In the genomic region with DNA sequence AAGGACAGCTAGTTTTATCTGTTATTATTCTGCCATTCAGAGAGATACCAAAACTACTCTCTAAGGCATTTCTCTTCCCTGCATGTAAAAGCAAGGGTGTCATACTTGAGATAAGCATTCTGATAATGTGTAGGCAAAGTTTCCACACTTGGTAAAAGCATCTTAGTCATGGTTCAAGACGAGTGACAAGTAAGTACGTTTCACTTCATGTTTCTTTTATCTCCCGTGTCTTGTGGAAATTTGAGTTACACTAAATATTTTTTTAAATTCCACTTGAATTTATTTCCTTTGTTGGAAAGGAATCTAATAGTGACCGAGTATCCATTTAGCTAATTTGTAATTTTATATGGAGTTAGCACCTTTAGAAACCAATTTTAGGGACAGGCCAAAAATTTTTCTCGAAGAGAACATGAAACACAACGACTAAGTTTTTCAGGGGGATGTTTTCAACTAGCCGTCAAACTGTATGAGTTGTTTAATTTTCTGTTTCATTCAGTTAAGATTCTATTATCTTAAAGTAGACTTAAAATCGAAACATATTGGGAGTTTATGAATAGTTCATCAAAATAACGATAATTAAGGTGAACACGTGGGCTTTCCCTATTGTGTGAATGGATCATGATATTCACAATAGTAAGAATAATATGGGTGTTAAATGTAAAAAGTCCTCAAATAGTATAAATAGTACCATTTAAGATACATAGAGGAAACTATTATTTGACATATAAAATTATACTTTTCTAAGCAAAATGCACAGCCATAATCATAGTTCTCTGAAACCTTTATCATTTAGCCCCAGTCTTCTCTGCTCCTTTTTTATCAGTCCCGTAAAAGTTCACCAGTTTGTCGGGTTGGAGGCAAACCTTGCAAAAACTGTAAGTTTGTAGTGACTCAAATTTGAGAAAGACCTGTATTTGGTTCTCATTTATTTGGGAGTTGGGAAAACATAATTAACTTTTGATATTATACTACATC, we compare ENCODE assay signal across 1 cellular context.
TF ChIP-seq lines count a peak whose summit lies in the region.

No MANE protein-coding gene starts in this region.

TF ChIP-seq in GM23338, 12 proteins besides CTCF, POLR2A, EP300 and RAD21 (continued from another document):
- TF ChIP-seq STAT1 (IDR thresholded peaks at IDR 0.05; ENCODE audit: unreplicated experiment) (no peak), EZH2 (IDR thresholded peaks at IDR 0.05; ENCODE audit: low read depth, unreplicated experiment) (no peak), EZH2phosphoT487 (IDR thresholded peaks at IDR 0.05; ENCODE audit: unreplicated experiment) (no peak)
- TF ChIP-seq, protein P1, sequence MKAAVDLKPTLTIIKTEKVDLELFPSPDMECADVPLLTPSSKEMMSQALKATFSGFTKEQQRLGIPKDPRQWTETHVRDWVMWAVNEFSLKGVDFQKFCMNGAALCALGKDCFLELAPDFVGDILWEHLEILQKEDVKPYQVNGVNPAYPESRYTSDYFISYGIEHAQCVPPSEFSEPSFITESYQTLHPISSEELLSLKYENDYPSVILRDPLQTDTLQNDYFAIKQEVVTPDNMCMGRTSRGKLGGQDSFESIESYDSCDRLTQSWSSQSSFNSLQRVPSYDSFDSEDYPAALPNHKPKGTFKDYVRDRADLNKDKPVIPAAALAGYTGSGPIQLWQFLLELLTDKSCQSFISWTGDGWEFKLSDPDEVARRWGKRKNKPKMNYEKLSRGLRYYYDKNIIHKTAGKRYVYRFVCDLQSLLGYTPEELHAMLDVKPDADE (IDR thresholded peaks at IDR 0.05), result no peak
- TF ChIP-seq, protein P2, sequence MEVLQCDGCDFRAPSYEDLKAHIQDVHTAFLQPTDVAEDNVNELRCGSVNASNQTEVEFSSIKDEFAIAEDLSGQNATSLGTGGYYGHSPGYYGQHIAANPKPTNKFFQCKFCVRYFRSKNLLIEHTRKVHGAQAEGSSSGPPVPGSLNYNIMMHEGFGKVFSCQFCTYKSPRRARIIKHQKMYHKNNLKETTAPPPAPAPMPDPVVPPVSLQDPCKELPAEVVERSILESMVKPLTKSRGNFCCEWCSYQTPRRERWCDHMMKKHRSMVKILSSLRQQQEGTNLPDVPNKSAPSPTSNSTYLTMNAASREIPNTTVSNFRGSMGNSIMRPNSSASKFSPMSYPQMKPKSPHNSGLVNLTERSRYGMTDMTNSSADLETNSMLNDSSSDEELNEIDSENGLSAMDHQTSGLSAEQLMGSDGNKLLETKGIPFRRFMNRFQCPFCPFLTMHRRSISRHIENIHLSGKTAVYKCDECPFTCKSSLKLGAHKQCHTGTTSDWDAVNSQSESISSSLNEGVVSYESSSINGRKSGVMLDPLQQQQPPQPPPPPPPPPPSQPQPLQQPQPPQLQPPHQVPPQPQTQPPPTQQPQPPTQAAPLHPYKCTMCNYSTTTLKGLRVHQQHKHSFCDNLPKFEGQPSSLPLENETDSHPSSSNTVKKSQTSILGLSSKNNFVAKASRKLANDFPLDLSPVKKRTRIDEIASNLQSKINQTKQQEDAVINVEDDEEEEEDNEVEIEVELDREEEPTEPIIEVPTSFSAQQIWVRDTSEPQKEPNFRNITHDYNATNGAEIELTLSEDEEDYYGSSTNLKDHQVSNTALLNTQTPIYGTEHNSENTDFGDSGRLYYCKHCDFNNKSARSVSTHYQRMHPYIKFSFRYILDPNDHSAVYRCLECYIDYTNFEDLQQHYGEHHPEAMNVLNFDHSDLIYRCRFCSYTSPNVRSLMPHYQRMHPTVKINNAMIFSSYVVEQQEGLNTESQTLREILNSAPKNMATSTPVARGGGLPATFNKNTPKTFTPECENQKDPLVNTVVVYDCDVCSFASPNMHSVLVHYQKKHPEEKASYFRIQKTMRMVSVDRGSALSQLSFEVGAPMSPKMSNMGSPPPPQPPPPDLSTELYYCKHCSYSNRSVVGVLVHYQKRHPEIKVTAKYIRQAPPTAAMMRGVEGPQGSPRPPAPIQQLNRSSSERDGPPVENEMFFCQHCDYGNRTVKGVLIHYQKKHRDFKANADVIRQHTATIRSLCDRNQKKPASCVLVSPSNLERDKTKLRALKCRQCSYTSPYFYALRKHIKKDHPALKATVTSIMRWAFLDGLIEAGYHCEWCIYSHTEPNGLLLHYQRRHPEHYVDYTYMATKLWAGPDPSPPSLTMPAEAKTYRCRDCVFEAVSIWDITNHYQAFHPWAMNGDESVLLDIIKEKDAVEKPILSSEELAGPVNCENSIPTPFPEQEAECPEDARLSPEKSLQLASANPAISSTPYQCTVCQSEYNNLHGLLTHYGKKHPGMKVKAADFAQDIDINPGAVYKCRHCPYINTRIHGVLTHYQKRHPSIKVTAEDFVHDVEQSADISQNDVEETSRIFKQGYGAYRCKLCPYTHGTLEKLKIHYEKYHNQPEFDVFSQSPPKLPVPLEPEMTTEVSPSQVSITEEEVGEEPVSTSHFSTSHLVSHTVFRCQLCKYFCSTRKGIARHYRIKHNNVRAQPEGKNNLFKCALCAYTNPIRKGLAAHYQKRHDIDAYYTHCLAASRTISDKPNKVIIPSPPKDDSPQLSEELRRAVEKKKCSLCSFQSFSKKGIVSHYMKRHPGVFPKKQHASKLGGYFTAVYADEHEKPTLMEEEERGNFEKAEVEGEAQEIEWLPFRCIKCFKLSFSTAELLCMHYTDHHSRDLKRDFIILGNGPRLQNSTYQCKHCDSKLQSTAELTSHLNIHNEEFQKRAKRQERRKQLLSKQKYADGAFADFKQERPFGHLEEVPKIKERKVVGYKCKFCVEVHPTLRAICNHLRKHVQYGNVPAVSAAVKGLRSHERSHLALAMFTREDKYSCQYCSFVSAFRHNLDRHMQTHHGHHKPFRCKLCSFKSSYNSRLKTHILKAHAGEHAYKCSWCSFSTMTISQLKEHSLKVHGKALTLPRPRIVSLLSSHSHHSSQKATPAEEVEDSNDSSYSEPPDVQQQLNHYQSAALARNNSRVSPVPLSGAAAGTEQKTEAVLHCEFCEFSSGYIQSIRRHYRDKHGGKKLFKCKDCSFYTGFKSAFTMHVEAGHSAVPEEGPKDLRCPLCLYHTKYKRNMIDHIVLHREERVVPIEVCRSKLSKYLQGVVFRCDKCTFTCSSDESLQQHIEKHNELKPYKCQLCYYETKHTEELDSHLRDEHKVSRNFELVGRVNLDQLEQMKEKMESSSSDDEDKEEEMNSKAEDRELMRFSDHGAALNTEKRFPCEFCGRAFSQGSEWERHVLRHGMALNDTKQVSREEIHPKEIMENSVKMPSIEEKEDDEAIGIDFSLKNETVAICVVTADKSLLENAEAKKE (CRISPR knock-in tag; IDR thresholded peaks at IDR 0.05), result no peak
